ENCODE assay signal across 27 cellular contexts in the genomic region with DNA sequence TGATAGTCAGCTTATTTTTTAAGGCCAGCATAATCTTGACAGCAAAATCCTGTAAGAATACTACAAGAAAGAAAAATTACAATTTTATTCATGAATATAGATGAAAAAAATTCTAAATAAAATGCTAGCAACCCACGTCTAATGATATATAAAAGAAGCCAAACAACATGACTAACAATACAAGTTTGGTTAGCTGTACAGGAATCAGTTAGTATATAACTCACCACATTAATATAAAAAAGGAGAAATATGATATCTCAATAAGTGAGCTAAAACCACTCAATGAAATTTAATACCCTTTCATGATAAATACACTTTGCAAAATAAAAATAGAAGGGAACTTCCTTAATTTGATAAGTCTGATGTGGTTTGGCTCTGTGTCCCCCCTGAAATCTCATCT.
"Had no signal": no experiment of that assay in that cellular context is flagged by ENCODE, and none has a peak within 500 bp of the region (broad histone marks: within the 10 kb centered on the region; RNA-seq: fewer than 3 reads in every experiment).

No MANE protein-coding gene starts in this region.

- H3K36me3 ChIP-seq: esophagus muscularis mucosa, gastroesophageal sphincter, heart left ventricle, left lung, right lobe of liver, stomach, thyroid gland, vagina had no signal

- FAIRE-seq: endothelial cell of umbilical vein, kidney had no signal

- H3K4me2 ChIP-seq: hepatocyte, smooth muscle cell had no signal

- ATAC-seq: foreskin keratinocyte; gastroesophageal sphincter; heart left ventricle; left cardiac atrium; left lung; mucosa of descending colon; natural killer cell treated with Interleukin-12 subunit alpha and Interleukin-12 subunit beta and Interleukin-15 and Interleukin-18, amount 100 ng/mL, for 72 hours; right lobe of liver had no signal

- H3K4me3 ChIP-seq: esophagus muscularis mucosa, gastroesophageal sphincter, heart left ventricle, hepatocyte, left lung, mucosa of descending colon, right lobe of liver, smooth muscle cell, stomach, thyroid gland, vagina had no signal

- H2AFZ ChIP-seq: hepatocyte, parathyroid adenoma had no signal

- H3K9ac ChIP-seq: parathyroid adenoma had no signal

- H3K79me2 ChIP-seq: hepatocyte, parathyroid adenoma had no signal

- H3K27ac ChIP-seq: esophagus muscularis mucosa, foreskin keratinocyte, gastroesophageal sphincter, heart left ventricle, hepatocyte, left lung, parathyroid adenoma, right lobe of liver, stomach, thyroid gland, vagina had no signal

- DNase-seq: dermis blood vessel endothelial cell; effector memory CD4-positive, alpha-beta T cell; foreskin keratinocyte; heart left ventricle; kidney; left cardiac atrium; left lung; mesenchymal stem cell; mucosa of descending colon; naive B cell; right lobe of liver; stimulated activated CD4-positive, alpha-beta T cell treated with anti-CD3 and anti-CD28 coated beads, Interleukin-12 subunit alpha, Interleukin-12 subunit beta, amount 100 ng/mL, for 4 hours; stimulated activated CD4-positive, alpha-beta T cell treated with anti-CD3 and anti-CD28 coated beads, Interleukin-1b, Interleukin-23, amount 100 ng/mL, for 48 hours; stimulated activated CD4-positive, alpha-beta T cell treated with anti-CD3 and anti-CD28 coated beads, Interleukin-4, amount 100 ng/mL, for 1 hour; stimulated activated CD8-positive, alpha-beta memory T cell treated with anti-CD3 and anti-CD28 coated beads, Interleukin-4, amount 100 ng/mL, for 48 hours; stimulated activated naive CD4-positive, alpha-beta T cell treated with Interleukin-2 at 50 U/mL for 16 hours; stomach; thyroid gland; trophoblast cell had no signal

- H3K4me1 ChIP-seq: esophagus muscularis mucosa, gastroesophageal sphincter, heart left ventricle, left lung, parathyroid adenoma, right lobe of liver, stomach, thyroid gland, vagina had no signal

- H3K9me3 ChIP-seq: esophagus muscularis mucosa, mucosa of descending colon, right lobe of liver, thyroid gland, vagina had no signal

- H3K27me3 ChIP-seq: esophagus muscularis mucosa, foreskin keratinocyte, gastroesophageal sphincter, heart left ventricle, hepatocyte, left lung, right lobe of liver, stomach, thyroid gland, vagina had no signal
